Comparison of ENCODE assay signal across 3 cellular contexts in genomic region chr11:63435831-63436230, GRCh38. TPM values are rescaled to one million over a fixed set of nuclear protein-coding genes. Genes with fewer than 3 reads are reported as not detected.
"Had no signal": no experiment of that assay in that cellular context is flagged by ENCODE, and none has a peak within 500 bp of the region (broad histone marks: within the 10 kb centered on the region; RNA-seq: fewer than 3 reads in every experiment).

No MANE protein-coding gene starts in this region.

RNA-seq across cellular contexts. Expression of gene PLAAT5, which starts 55.1 kb away (rescaled TPM):
- total RNA-seq: osteocyte, pulmonary artery endothelial cell had no signal
- polyA plus RNA-seq: smooth muscle cell had no signal
